Comparison of ENCODE assay signal across 8 cellular contexts in the genomic region with DNA sequence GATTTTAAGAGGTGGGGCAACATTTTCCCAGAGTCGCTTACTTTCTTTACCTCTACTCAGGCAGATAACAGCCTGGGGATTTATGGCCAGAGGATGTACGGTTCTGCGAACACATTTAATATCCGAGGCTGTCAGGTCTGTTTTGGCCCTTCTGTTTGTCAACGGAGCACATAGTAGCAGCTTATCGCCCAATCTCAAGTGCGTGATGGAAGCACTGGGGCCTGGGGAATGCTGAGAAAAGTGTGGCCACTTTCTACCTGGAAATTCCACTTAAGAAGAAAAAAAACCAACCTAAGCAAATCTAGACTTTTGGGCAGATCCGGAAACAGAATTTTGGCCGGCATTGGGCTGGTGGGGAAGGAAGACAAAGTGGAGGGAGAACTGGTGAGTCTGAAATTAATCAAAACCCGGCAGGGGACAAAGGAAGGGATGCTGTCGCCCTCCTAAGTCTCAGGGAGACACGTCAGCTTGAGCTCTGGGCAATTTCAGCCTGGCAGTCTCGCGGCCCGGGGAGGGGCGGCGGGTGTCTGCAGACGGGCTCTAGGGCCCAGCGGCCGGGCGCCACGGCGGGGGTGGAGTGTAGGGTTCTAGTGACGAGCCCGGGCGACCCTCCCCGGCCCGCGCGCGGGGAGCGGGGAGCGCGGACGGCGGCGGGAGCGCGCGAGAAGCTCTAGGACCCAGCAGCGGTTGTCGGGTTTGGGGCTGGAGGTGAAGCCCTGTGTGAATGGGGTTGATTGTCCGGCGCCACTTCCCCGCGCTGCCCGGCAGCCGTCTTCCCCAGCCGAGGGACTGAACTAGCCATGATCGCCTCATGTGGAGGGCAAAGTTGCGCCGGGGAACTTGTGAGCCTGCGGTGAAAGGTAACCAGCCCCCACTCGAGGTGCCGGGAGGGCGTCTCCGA. TPM values are rescaled to one million over a fixed set of nuclear protein-coding genes. Genes with fewer than 3 reads are reported as not detected.
DNase-seq lines count a peak whose midpoint lies in the region; ATAC-seq and TF ChIP-seq lines count a peak whose summit lies in the region.

A gene with protein sequence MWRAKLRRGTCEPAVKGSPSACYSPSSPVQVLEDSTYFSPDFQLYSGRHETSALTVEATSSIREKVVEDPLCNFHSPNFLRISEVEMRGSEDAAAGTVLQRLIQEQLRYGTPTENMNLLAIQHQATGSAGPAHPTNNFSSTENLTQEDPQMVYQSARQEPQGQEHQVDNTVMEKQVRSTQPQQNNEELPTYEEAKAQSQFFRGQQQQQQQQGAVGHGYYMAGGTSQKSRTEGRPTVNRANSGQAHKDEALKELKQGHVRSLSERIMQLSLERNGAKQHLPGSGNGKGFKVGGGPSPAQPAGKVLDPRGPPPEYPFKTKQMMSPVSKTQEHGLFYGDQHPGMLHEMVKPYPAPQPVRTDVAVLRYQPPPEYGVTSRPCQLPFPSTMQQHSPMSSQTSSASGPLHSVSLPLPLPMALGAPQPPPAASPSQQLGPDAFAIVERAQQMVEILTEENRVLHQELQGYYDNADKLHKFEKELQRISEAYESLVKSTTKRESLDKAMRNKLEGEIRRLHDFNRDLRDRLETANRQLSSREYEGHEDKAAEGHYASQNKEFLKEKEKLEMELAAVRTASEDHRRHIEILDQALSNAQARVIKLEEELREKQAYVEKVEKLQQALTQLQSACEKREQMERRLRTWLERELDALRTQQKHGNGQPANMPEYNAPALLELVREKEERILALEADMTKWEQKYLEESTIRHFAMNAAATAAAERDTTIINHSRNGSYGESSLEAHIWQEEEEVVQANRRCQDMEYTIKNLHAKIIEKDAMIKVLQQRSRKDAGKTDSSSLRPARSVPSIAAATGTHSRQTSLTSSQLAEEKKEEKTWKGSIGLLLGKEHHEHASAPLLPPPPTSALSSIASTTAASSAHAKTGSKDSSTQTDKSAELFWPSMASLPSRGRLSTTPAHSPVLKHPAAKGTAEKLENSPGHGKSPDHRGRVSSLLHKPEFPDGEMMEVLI (plus strand): TSS at position 656 of the 901 bp plus-strand sequence. CDS start 156 bp downstream, at position 812.

- H3K9me3 ChIP-seq in H9 (ENCODE audit: control insufficient read depth, low read depth, low read length) (no peaks in the 10 kb centered on the region), duodenal mucosa (ENCODE audit: control insufficient read depth in 1 of 2, low read length in 2 of 2) (no peaks in the 10 kb centered on the region)

- H3K4ac ChIP-seq in H9 (ENCODE audit: low read depth, low read length): no peak within 1 kb of the TSS

- peak within 1 kb of the TSS; percentile 81 for H3K14ac ChIP-seq in H9 (ENCODE audit: insufficient read depth, low read length)

- H3K56ac ChIP-seq in H9 (ENCODE audit: insufficient read length, low read depth, low read length): no peak within 1 kb of the TSS

- no peak within 1 kb of the TSS for H2BK12ac ChIP-seq in H9 (ENCODE audit: insufficient read length, low read depth, low read length)

- peak within 1 kb of the TSS; percentile 88 for H3K4me2 ChIP-seq in H9 (ENCODE audit: insufficient read depth, insufficient read length, low read length)

- no peaks in the 10 kb centered on the region for H3K36me3 ChIP-seq in duodenal mucosa (ENCODE audit: control insufficient read depth in 1 of 2, insufficient read depth in 2 of 2, low read length in 2 of 2)

- H3K4me3 ChIP-seq in duodenal mucosa (ENCODE audit: low read depth in 1 of 2, low read length in 2 of 2): peak within 1 kb of the TSS; percentile 77 to 78

- no peak within 1 kb of the TSS for H3K18ac ChIP-seq in H9 (ENCODE audit: insufficient read length, low read depth, low read length)

- H3K27ac ChIP-seq in H9 (ENCODE audit: insufficient read length, low read depth, low read length) (no peak within 1 kb of the TSS), duodenal mucosa (ENCODE audit: low read depth, low read length) (peak within 1 kb of the TSS; percentile 79)

- peaks cover 41 to 43% of the 10 kb centered on the region in 2 experiments for H3K4me1 Mint-ChIP-seq in H9
- H3K4me1 Mint-ChIP-seq in T-helper 2 cell treated with Interferon-gamma antibody and Interleukin-4, amounts not matched to agents 5 μg/mL and 100 μg/mL, for 36 hours (ENCODE audit: low read depth): peaks cover 9% of the 10 kb centered on the region

- no peak within 1 kb of the TSS for H4K5ac ChIP-seq in H9 (ENCODE audit: insufficient read length, low read depth, low read length)

- WGBS in H9 (ENCODE audit: extremely low coverage, insufficient read length, low lambda C conversion rate): no CpG with 5 or more reads among the region's 57 CpGs

- H2BK15ac ChIP-seq in H9 (ENCODE audit: low read depth, low read length): no peak within 1 kb of the TSS

- peaks cover 4% of the 10 kb centered on the region; the same call in 1 of the 2 replicates for H3K79me2 ChIP-seq in H9 (ENCODE audit: insufficient read depth, low read length)

- H3K27me3 ChIP-seq in H9 (ENCODE audit: insufficient read depth, low read length) (peaks cover 41% of the 10 kb centered on the region; the same call in 1 of the 2 replicates), duodenal mucosa (ENCODE audit: control insufficient read depth in 1 of 2, insufficient read depth in 2 of 2, low read length in 2 of 2) (peaks cover 3 to 11% of the 10 kb centered on the region in 2 donors)

- ATAC-seq in left lobe of liver: peak; percentile 90

- 0 out of 3 replicates have a peak, but pooled peaks have one; percentile 17 for TF ChIP-seq CTCF in H9 (conservative IDR thresholded peaks at IDR 0.05)

- H4K20me1 ChIP-seq in H9 (ENCODE audit: control insufficient read depth, insufficient read depth, insufficient read length): no peaks in the 10 kb centered on the region

- no peaks in the 10 kb centered on the region for H3K79me1 ChIP-seq in H9 (ENCODE audit: insufficient read depth, low read depth, low read length, poor library complexity, severe bottlenecking)

- peak within 1 kb of the TSS; percentile 61 for H3K9ac ChIP-seq in H9 (ENCODE audit: extremely low read depth, insufficient read length, low read length)
- peak within 1 kb of the TSS; percentile 48 to 67 for H3K9ac ChIP-seq in duodenal mucosa (ENCODE audit: low read depth in 1 of 2, low read length in 2 of 2)

- H3K4me1 ChIP-seq in H9 (ENCODE audit: insufficient read depth, low read length): peaks cover 3% of the 10 kb centered on the region; the same call in 1 of the 2 replicates
- H3K4me1 ChIP-seq in duodenal mucosa (ENCODE audit: control insufficient read depth in 1 of 2, insufficient read depth in 2 of 2, low read length in 2 of 2): peaks cover 12 to 13% of the 10 kb centered on the region in 2 donors

- H2AFZ ChIP-seq in H9 (ENCODE audit: low read length): no peak within 1 kb of the TSS

- H4K8ac ChIP-seq in H9 (replicated peaks; ENCODE audit: insufficient read length, low read depth, low read length): no peak within 1 kb of the TSS

- H3K23me2 ChIP-seq in H9 (ENCODE audit: insufficient read length, low read depth, low read length, poor library complexity, severe bottlenecking): peaks cover 13% of the 10 kb centered on the region

- no peak within 1 kb of the TSS for H2AK5ac ChIP-seq in H9 (ENCODE audit: insufficient read length, low read length)

- no peak within 1 kb of the TSS for H2BK5ac ChIP-seq in H9 (ENCODE audit: insufficient read length, low read length)

- no peak within 1 kb of the TSS for H3K23ac ChIP-seq in H9 (ENCODE audit: insufficient read length, low read depth, low read length)

- H3T11ph ChIP-seq in H9 (ENCODE audit: low read length): no peak within 1 kb of the TSS

- H4K91ac ChIP-seq in H9 (ENCODE audit: insufficient read length, low read depth, low read length): no peak within 1 kb of the TSS

- peak; percentile 93 for DNase-seq in GM03348 (ENCODE audit: low spot score)
- peak; percentile 92 for DNase-seq in H9
- peak; percentile 96 for DNase-seq in NCI-H1105 (lab: John Stamatoyannopoulos, UW)
- peak; percentile 39 for DNase-seq in T-helper 2 cell treated with Interferon-gamma antibody and Interleukin-4, amounts not matched to agents 5 μg/mL and 100 μg/mL, for 36 hours (ENCODE audit: low spot score)
- peak; percentile 89 for DNase-seq in left lobe of liver (ENCODE audit: low spot score)
- DNase-seq in stimulated activated CD4-positive, alpha-beta T cell treated with anti-CD3 and anti-CD28 coated beads, TNF-alpha, amount 100 ng/mL, for 48 hours (ENCODE audit: low read depth in 3 of 3): peak in 2 of 3 donors; percentile 7 to 29
- DNase-seq in HUDEP-2 (lab: John Stamatoyannopoulos, UW; ENCODE audit: unreplicated experiment in 76 of 76): no peak

- H2BK20ac ChIP-seq in H9 (ENCODE audit: low read depth, low read length, poor library complexity, severe bottlenecking): no peak within 1 kb of the TSS

- no peak within 1 kb of the TSS for H2BK120ac ChIP-seq in H9 (ENCODE audit: low read depth, low read length, poor library complexity, severe bottlenecking)

- H3K4me3 Mint-ChIP-seq in H9: peak within 1 kb of the TSS; percentile 84 to 89
- peak within 1 kb of the TSS; percentile 82 for H3K4me3 Mint-ChIP-seq in T-helper 2 cell treated with Interferon-gamma antibody and Interleukin-4, amounts not matched to agents 5 μg/mL and 100 μg/mL, for 36 hours

- H3K36me3 Mint-ChIP-seq in H9 (ENCODE audit: insufficient read depth in 1 of 3, low read depth in 3 of 3): peaks cover 0 to 6% (median 6%) of the 10 kb centered on the region in 3 experiments; a peak in 4 of 7 replicates
- H3K36me3 Mint-ChIP-seq in T-helper 2 cell treated with Interferon-gamma antibody and Interleukin-4, amounts not matched to agents 5 μg/mL and 100 μg/mL, for 36 hours (ENCODE audit: low read depth): no peaks in the 10 kb centered on the region

- no peak within 1 kb of the TSS; a peak in 1 of 7 replicates for H3K27ac Mint-ChIP-seq in H9
- peak within 1 kb of the TSS; percentile 6 for H3K27ac Mint-ChIP-seq in T-helper 2 cell treated with Interferon-gamma antibody and Interleukin-4, amounts not matched to agents 5 μg/mL and 100 μg/mL, for 36 hours

- H3K27me3 Mint-ChIP-seq in H9 (ENCODE audit: low read depth): peaks cover 26% of the 10 kb centered on the region
- H3K27me3 Mint-ChIP-seq in T-helper 2 cell treated with Interferon-gamma antibody and Interleukin-4, amounts not matched to agents 5 μg/mL and 100 μg/mL, for 36 hours (ENCODE audit: low read depth): peaks cover 53% of the 10 kb centered on the region

- peaks cover 0 to 4% of the 10 kb centered on the region in 2 experiments; a peak in 3 of 5 replicates for H3K9me3 Mint-ChIP-seq in H9
- no peaks in the 10 kb centered on the region for H3K9me3 Mint-ChIP-seq in T-helper 2 cell treated with Interferon-gamma antibody and Interleukin-4, amounts not matched to agents 5 μg/mL and 100 μg/mL, for 36 hours

RNA-seq across cellular contexts. Expression of the gene that starts here (rescaled TPM):
- 18.5 and 20.2 TPM in 2 replicates for total RNA-seq in H9 (2021)
- 22.9 TPM for total RNA-seq in left lobe of liver

Comparison
In these comparisons a context has a peak if more than half of its experiments do, and no peak if none do; other contexts are left out.
1. DNase-seq: peak in GM03348 (single experiment), H9 (single experiment), NCI-H1105 (single experiment), T-helper 2 cell treated with Interferon-gamma antibody and Interleukin-4, amounts not matched to agents 5 μg/mL and 100 μg/mL, for 36 hours (single experiment), left lobe of liver (single experiment) and stimulated activated CD4-positive, alpha-beta T cell treated with anti-CD3 and anti-CD28 coated beads, TNF-alpha, amount 100 ng/mL, for 48 hours (2 of 3); none in HUDEP-2 (0 of 76).